ENCODE assay signal across 8 cellular contexts in the genomic region with DNA sequence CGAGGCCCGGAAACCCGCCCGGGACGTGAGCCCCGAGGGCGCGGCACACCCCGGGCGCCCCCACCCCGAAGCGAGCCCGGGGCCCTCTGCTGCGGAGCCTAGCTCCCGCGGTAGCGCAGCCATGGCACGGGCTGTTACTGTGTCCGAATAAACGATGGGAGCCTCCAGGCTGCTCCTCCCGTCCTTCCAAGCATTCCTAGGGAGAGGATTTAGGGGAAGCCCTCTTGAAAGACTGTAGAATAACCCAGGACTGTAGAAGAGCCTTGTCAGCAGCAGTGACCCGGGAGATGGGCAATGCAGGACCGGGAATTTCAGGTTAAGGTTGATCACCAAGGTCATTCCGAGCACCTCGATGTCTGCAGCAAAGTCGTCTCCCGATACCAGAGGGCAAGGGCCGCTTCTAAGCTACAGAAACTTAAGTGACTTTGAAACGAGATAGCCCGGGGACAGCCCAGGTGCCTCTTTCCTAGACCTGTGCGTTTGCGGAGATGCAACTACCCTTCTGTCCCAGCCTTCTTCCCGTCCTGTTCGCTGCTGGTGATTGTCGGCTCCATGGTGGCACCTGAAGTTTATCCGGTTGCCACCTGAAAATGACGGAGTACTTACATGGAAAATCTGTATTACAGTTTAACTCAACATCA. TPM values are rescaled to one million over a fixed set of nuclear protein-coding genes. Genes with fewer than 3 reads are reported as not detected.
DNase-seq lines count a peak whose midpoint lies in the region; ATAC-seq and TF ChIP-seq lines count a peak whose summit lies in the region.

No MANE protein-coding gene starts in this region.

- peaks cover 14% of the 10 kb centered on the region for H3K27me3 Mint-ChIP-seq in T-helper 2 cell treated with Interferon-gamma antibody and Interleukin-4, amounts not matched to agents 5 μg/mL and 100 μg/mL, for 36 hours (ENCODE audit: low read depth)

- peaks cover 31% of the 10 kb centered on the region for H3K27me3 ChIP-seq in colonic mucosa
- no peaks in the 10 kb centered on the region for H3K27me3 ChIP-seq in thoracic aorta (replicated peaks; ENCODE audit: insufficient read depth)

- DNase-seq in ELF-1 (ENCODE audit: low read depth, low spot score) (peak; percentile 51), colonic mucosa (peak; percentile 23), mucosa of descending colon (peak in 1 of 3 donors; percentile 17), thoracic aorta (ENCODE audit: low spot score) (no peak), NCI-H446 (lab: John Stamatoyannopoulos, UW) (no peak)
- DNase-seq in T-helper 2 cell treated with Interferon-gamma antibody and Interleukin-4, amounts not matched to agents 5 μg/mL and 100 μg/mL, for 36 hours (ENCODE audit: low spot score): no peak

- H3K36me3 Mint-ChIP-seq in T-helper 2 cell treated with Interferon-gamma antibody and Interleukin-4, amounts not matched to agents 5 μg/mL and 100 μg/mL, for 36 hours (ENCODE audit: low read depth): peaks cover 4% of the 10 kb centered on the region

- peak overlapping the region; percentile 78 for H3K4me3 Mint-ChIP-seq in T-helper 2 cell treated with Interferon-gamma antibody and Interleukin-4, amounts not matched to agents 5 μg/mL and 100 μg/mL, for 36 hours

- H3K4me1 Mint-ChIP-seq in T-helper 2 cell treated with Interferon-gamma antibody and Interleukin-4, amounts not matched to agents 5 μg/mL and 100 μg/mL, for 36 hours (ENCODE audit: low read depth): peaks cover 20% of the 10 kb centered on the region

- H3K9ac ChIP-seq in colonic mucosa (ENCODE audit: low read depth in 2 of 2, low read length in 2 of 2): peak overlapping the region; percentile 3 to 71

- H3K36me3 ChIP-seq in colonic mucosa (no peaks in the 10 kb centered on the region), mucosa of descending colon (ENCODE audit: low read depth) (no peaks in the 10 kb centered on the region), thoracic aorta (no peaks in the 10 kb centered on the region)

- H3K9me3 Mint-ChIP-seq in T-helper 2 cell treated with Interferon-gamma antibody and Interleukin-4, amounts not matched to agents 5 μg/mL and 100 μg/mL, for 36 hours: no peaks in the 10 kb centered on the region

- peak overlapping the region; percentile 77 for H3K27ac Mint-ChIP-seq in T-helper 2 cell treated with Interferon-gamma antibody and Interleukin-4, amounts not matched to agents 5 μg/mL and 100 μg/mL, for 36 hours

- intact Hi-C loops in colonic mucosa (cut with DNase I) (loop anchor here (5.0 to 10.0 kb wide), 2 partner anchors 33 to 205 kb away; no protein-coding TSS in a partner anchor), mucosa of descending colon (cut with DNase I, micrococcal nuclease) (no loop called here)

- ATAC-seq in HG02840 (IDR thresholded peaks at IDR 0.05; ENCODE audit: low FRiP score, unreplicated experiment) (peak; percentile 6), mucosa of descending colon (peak; percentile 5), thoracic aorta (ENCODE audit: insufficient number of reproducible peaks, low FRiP score, low read depth) (no peak), GM19452 (IDR thresholded peaks at IDR 0.05; ENCODE audit: unreplicated experiment) (no peak)

- H3K27ac ChIP-seq in colonic mucosa (peak overlapping the region; percentile 52), thoracic aorta (peak overlapping the region; percentile 58 to 77)

- peak overlapping the region; percentile 69 for H3K4me3 ChIP-seq in colonic mucosa
- H3K4me3 ChIP-seq in mucosa of descending colon: peak overlapping the region; percentile 31
- peak overlapping the region; percentile 95 for H3K4me3 ChIP-seq in thoracic aorta

- H3K4me1 ChIP-seq in colonic mucosa (peaks cover 3% of the 10 kb centered on the region), mucosa of descending colon (ENCODE audit: low read depth) (peaks cover 8% of the 10 kb centered on the region), thoracic aorta (ENCODE audit: control insufficient read depth in 1 of 2, low read depth in 2 of 2) (peaks cover 10 to 18% of the 10 kb centered on the region in 2 donors)

- H3K9me3 ChIP-seq in colonic mucosa (no peaks in the 10 kb centered on the region), mucosa of descending colon (no peaks in the 10 kb centered on the region), thoracic aorta (no peaks in the 10 kb centered on the region)

- TF ChIP-seq CTCF in colonic mucosa (IDR thresholded peaks at IDR 0.05) (no peak), mucosa of descending colon (IDR thresholded peaks at IDR 0.05) (no peak), thoracic aorta (IDR thresholded peaks at IDR 0.05) (no peak)

RNA-seq across cellular contexts. Expression of a gene that starts 0.7 kb away (rescaled TPM):
- total RNA-seq in colonic mucosa: 1 to 10 TPM; 2.6 to 6.0 TPM
- total RNA-seq in mucosa of descending colon: 10 to 100 TPM in 2 of 3 donors, 1 to 10 TPM in 1; 4.1 to 26.7 (median 12.6) TPM
- 10 to 100 TPM; 37.6 to 58.8 TPM for total RNA-seq in thoracic aorta

RNA-seq across cellular contexts. Expression of a gene that starts 39.4 kb away (rescaled TPM):
- 100 to 1,000 TPM in 1 of 2 donors, 10 to 100 TPM in 1; 72.2 to 116 TPM for total RNA-seq in colonic mucosa
- total RNA-seq in mucosa of descending colon: 100 to 1,000 TPM in 2 of 3 donors, 10 to 100 TPM in 1; 64.5 to 201 (median 108) TPM
- total RNA-seq in thoracic aorta: 100 to 1,000 TPM; 102 to 172 TPM

Comparison
In these comparisons a context has a peak if more than half of its experiments do, and no peak if none do; other contexts are left out.
1. DNase-seq: peak in ELF-1 (single experiment) and colonic mucosa (single experiment); none in T-helper 2 cell treated with Interferon-gamma antibody and Interleukin-4, amounts not matched to agents 5 μg/mL and 100 μg/mL, for 36 hours (single experiment), thoracic aorta (single experiment) and NCI-H446 (0 of 2).
2. ATAC-seq: peak in HG02840 (single experiment) and mucosa of descending colon (single experiment); none in thoracic aorta (single experiment) and GM19452 (single experiment).
3. H3K4me3 ChIP-seq: peak in every context shown above with its lines; median percentile 95 in thoracic aorta; 69 in colonic mucosa; 31 in mucosa of descending colon.